Comparison of ENCODE assay signal across 35 cellular contexts in the genomic region with DNA sequence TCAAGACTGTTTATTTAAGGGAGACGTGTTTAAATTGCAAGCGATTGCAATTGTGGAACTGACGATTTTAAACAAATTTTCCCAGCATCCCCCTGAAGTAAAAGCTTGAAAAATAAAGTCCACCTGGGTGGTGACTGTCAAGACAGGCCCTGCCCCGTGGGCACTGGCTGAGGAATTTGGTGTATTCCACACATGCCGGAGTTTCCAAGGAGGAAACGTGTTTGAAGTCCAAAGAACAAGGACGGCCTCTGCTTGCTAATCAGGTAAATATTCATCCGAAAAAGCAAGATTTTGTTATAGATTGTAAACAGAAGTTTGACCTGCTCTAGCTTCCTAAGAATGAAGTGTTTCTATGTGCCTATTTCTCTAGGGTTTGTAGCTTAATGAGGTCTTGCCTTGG.
DNase-seq lines count a peak whose midpoint lies in the region; ATAC-seq, FAIRE-seq and TF ChIP-seq lines count a peak whose summit lies in the region.
"Had no signal": no experiment of that assay in that cellular context is flagged by ENCODE, and none has a peak within 500 bp of the region (broad histone marks: within the 10 kb centered on the region; RNA-seq: fewer than 3 reads in every experiment).

No MANE protein-coding gene starts in this region.

- no peak overlapping the region for H4K12ac ChIP-seq in trophoblast cell (ENCODE audit: low read depth, low read length)

- no peak overlapping the region for H3K18ac ChIP-seq in trophoblast cell (ENCODE audit: low read length)

- POLR2A ChIA-PET in HepG2 (lab: Yijun Ruan, JAX) = no interaction called here
- POLR2A ChIA-PET in K562 (lab: Yijun Ruan, JAX) = no interaction called here

- no peak overlapping the region for H4K91ac ChIP-seq in trophoblast cell (ENCODE audit: low read depth, low read length)

- no peak overlapping the region for H3K4me3 ChIP-seq in HepG2 (replicated peaks in 1 of 3; ENCODE audit: insufficient read depth in 1 of 3, low read depth in 2 of 3, low read length in 3 of 3)
- no peak overlapping the region for H3K4me3 ChIP-seq in right lobe of liver
- no peak overlapping the region for H3K4me3 ChIP-seq in K562
- H3K4me3 ChIP-seq in trophoblast cell (ENCODE audit: low read depth, low read length) = no peak overlapping the region
- H3K4me3 ChIP-seq: A549; BLaER1; BLaER1 treated with 17β-estradiol and CSF1 and Interleukin-3, amounts not matched to agents 10 nM and 100 nM had no signal

- H3K27me3 ChIP-seq in HepG2 (ENCODE audit: control insufficient read depth in 1 of 2, insufficient read depth in 2 of 2, low read length in 2 of 2) (peaks cover 0 to 20% of the 10 kb centered on the region in 2 experiments; a peak in 2 of 5 replicates), right lobe of liver (no peaks in the 10 kb centered on the region), K562 (ENCODE audit: control insufficient read depth in 2 of 2, insufficient read depth in 2 of 2, low read length in 2 of 2) (peaks cover 23 to 35% of the 10 kb centered on the region in 2 experiments), trophoblast cell (ENCODE audit: insufficient read depth, low read length) (no peaks in the 10 kb centered on the region)
- H3K27me3 ChIP-seq: BE2C; BLaER1; BLaER1 treated with 17β-estradiol and CSF1 and Interleukin-3, amounts not matched to agents 10 nM and 100 nM had no signal

- TF ChIP-seq RAD21 in HepG2 (CRISPR knock-in tag; IDR thresholded peaks at IDR 0.05) = no peak
- TF ChIP-seq RAD21 in K562 (CRISPR knock-in tag; conservative IDR thresholded peaks at IDR 0.05 in 1 of 2, IDR thresholded peaks at IDR 0.05 in 1 of 2) = no peak

- no peaks in the 10 kb centered on the region for H3K36me3 ChIP-seq in HepG2 (replicated peaks in 1 of 2; ENCODE audit: control insufficient read depth in 1 of 2, insufficient read depth in 2 of 2, low read length in 2 of 2)
- no peaks in the 10 kb centered on the region for H3K36me3 ChIP-seq in right lobe of liver
- H3K36me3 ChIP-seq in K562 (ENCODE audit: control insufficient read depth, insufficient read depth, low read length) = no peaks in the 10 kb centered on the region
- no peaks in the 10 kb centered on the region for H3K36me3 ChIP-seq in trophoblast cell (ENCODE audit: control insufficient read depth in 1 of 2, insufficient read depth in 2 of 2, low read length in 2 of 2)
- H3K36me3 ChIP-seq: BE2C; BLaER1; BLaER1 treated with 17β-estradiol and CSF1 and Interleukin-3, amounts not matched to agents 10 nM and 100 nM had no signal

- TF ChIP-seq EP300 in HepG2 (IDR thresholded peaks at IDR 0.05; ENCODE audit: low read depth in 2 of 2, low read length in 2 of 2) (no peak), HepG2 (CRISPR knock-in tag; IDR thresholded peaks at IDR 0.05; ENCODE audit: borderline replicate concordance) (no peak), K562 (IDR thresholded peaks at IDR 0.05; ENCODE audit: low read length) (no peak)

- WGBS in HepG2 (ENCODE audit: low lambda C conversion rate) = 10% methylated on average over 8 of the region's 8 CpGs
- WGBS in right lobe of liver (ENCODE audit: insufficient coverage, low coverage, low lambda C conversion rate, missing lambda C conversion rate) = 51% methylated on average over 8 of the region's 8 CpGs
- 6% methylated on average over 8 of the region's 8 CpGs for WGBS in K562 (ENCODE audit: insufficient coverage, low coverage, missing lambda C conversion rate)
- WGBS in trophoblast cell (ENCODE audit: extremely low coverage, insufficient coverage, insufficient read length) = 100% methylated on average over 2 of the region's 8 CpGs

- peaks cover 9% of the 10 kb centered on the region for H3K4me1 ChIP-seq in HepG2 (ENCODE audit: insufficient read depth, low read length)
- no peaks in the 10 kb centered on the region for H3K4me1 ChIP-seq in right lobe of liver
- H3K4me1 ChIP-seq in K562 (replicated peaks in 1 of 2; ENCODE audit: control insufficient read depth in 2 of 2, insufficient read depth in 2 of 2, low read length in 2 of 2) = no peaks in the 10 kb centered on the region
- peaks cover 0 to 2% of the 10 kb centered on the region in 2 experiments for H3K4me1 ChIP-seq in trophoblast cell (ENCODE audit: control insufficient read depth in 1 of 2, insufficient read depth in 2 of 2, low read length in 2 of 2)
- H3K4me1 ChIP-seq: A549; BE2C; BLaER1; BLaER1 treated with 17β-estradiol and CSF1 and Interleukin-3, amounts not matched to agents 10 nM and 100 nM had no signal

- H3K23ac ChIP-seq in trophoblast cell (ENCODE audit: low read length) = no peak overlapping the region

- H3K14ac ChIP-seq in trophoblast cell (ENCODE audit: low read length) = no peak overlapping the region

- H3K9ac ChIP-seq in HepG2 (ENCODE audit: insufficient read depth, low read depth, low read length) = no peak overlapping the region
- no peak overlapping the region for H3K9ac ChIP-seq in K562 (ENCODE audit: insufficient read depth in 1 of 2, low read depth in 2 of 2, low read length in 2 of 2)
- no peak overlapping the region for H3K9ac ChIP-seq in trophoblast cell (ENCODE audit: low read length)
- H3K9ac ChIP-seq: BLaER1; BLaER1 treated with 17β-estradiol and CSF1 and Interleukin-3, amounts not matched to agents 10 nM and 100 nM had no signal

- no peak overlapping the region for H3K4ac ChIP-seq in trophoblast cell (ENCODE audit: low read depth, low read length)

- H2BK5ac ChIP-seq in trophoblast cell (ENCODE audit: low read depth, low read length, poor library complexity) = no peak overlapping the region

- BruUV-seq in HepG2 (replicated peaks; lab: Mats Ljungman, UMichigan) (no TSS peak), K562 (replicated peaks; lab: Mats Ljungman, UMichigan) (no TSS peak)

- no peaks in the 10 kb centered on the region for H3K9me1 ChIP-seq in K562 (ENCODE audit: control insufficient read depth, insufficient read depth, low read length)

- H3K9me3 ChIP-seq in HepG2 (ENCODE audit: low read length) (no peaks in the 10 kb centered on the region), right lobe of liver (no peaks in the 10 kb centered on the region), K562 (replicated peaks; ENCODE audit: control insufficient read depth, insufficient read depth, low read depth, low read length) (no peaks in the 10 kb centered on the region), trophoblast cell (ENCODE audit: insufficient read depth, low read depth, low read length) (no peaks in the 10 kb centered on the region)
- H3K9me3 ChIP-seq: A549, BE2C, Caco-2 had no signal

- H3K27ac ChIP-seq in HepG2 (ENCODE audit: extremely low read length, insufficient read depth, low read length) (no peak overlapping the region), right lobe of liver (no peak overlapping the region), K562 (ENCODE audit: extremely low read depth, low read depth, low read length) (no peak overlapping the region), trophoblast cell (ENCODE audit: low read depth, low read length) (no peak overlapping the region)
- H3K27ac ChIP-seq: 22Rv1; A549; BLaER1; BLaER1 treated with 17β-estradiol and CSF1 and Interleukin-3, amounts not matched to agents 10 nM and 100 nM; C4-2B had no signal

- no peak overlapping the region for H4K8ac ChIP-seq in trophoblast cell (ENCODE audit: low read depth, low read length)

- H2BK120ac ChIP-seq in trophoblast cell (ENCODE audit: insufficient read depth, low read length, poor library complexity) = no peak overlapping the region

- 0 out of 2 replicates have a peak overlapping the region, but pooled peaks have one; percentile 5 for H3K4me2 ChIP-seq in HepG2 (ENCODE audit: low read depth, low read length)
- peak overlapping the region; percentile 24; the same call in 1 of the 2 replicates for H3K4me2 ChIP-seq in K562 (ENCODE audit: insufficient read depth, low read length)
- H3K4me2 ChIP-seq in trophoblast cell (ENCODE audit: low read length) = no peak overlapping the region
- H3K4me2 ChIP-seq: A549; BLaER1; BLaER1 treated with 17β-estradiol and CSF1 and Interleukin-3, amounts not matched to agents 10 nM and 100 nM had no signal

- peaks cover 2% of the 10 kb centered on the region for H3K79me1 ChIP-seq in trophoblast cell (ENCODE audit: low read length)

- no peak overlapping the region for H2BK12ac ChIP-seq in trophoblast cell (ENCODE audit: low read length)

- H3K79me2 ChIP-seq in HepG2 (ENCODE audit: insufficient read depth, low read length) (no peaks in the 10 kb centered on the region), K562 (ENCODE audit: control insufficient read depth, insufficient read depth, low read length) (no peaks in the 10 kb centered on the region), trophoblast cell (ENCODE audit: control insufficient read depth, insufficient read depth, low read length, poor library complexity) (no peaks in the 10 kb centered on the region)

- H4K20me1 ChIP-seq in HepG2 (ENCODE audit: insufficient read depth, low read length) (no peaks in the 10 kb centered on the region), K562 (replicated peaks; ENCODE audit: control insufficient read depth, insufficient read depth, low read length) (no peaks in the 10 kb centered on the region)
- H4K20me1 ChIP-seq: BLaER1; BLaER1 treated with 17β-estradiol and CSF1 and Interleukin-3, amounts not matched to agents 10 nM and 100 nM had no signal

- no peak overlapping the region for H2AFZ ChIP-seq in HepG2 (ENCODE audit: low read length)
- no peak overlapping the region for H2AFZ ChIP-seq in K562 (ENCODE audit: low read depth, low read length)
- no peak overlapping the region for H2AFZ ChIP-seq in trophoblast cell (ENCODE audit: insufficient read depth, low read length, poor library complexity)

- H2AK5ac ChIP-seq in trophoblast cell (ENCODE audit: low read length) = no peak overlapping the region

- intact Hi-C loops in HepG2 (cut with micrococcal nuclease; ENCODE audit: unreplicated experiment) = no loop called here
- intact Hi-C loops in right lobe of liver (cut with DNase I) = no loop called here
- intact Hi-C loops in K562 (cut with micrococcal nuclease) = no loop called here

- CTCF ChIA-PET in HepG2 (lab: Yijun Ruan, JAX; ENCODE audit: low intra/inter-chr PET ratio, low total read pairs) = no interaction called here
- CTCF ChIA-PET in K562 (lab: Yijun Ruan, JAX; ENCODE audit: low intra/inter-chr PET ratio) = no interaction called here

- ATAC-seq in HepG2 = peak; percentile 58
- ATAC-seq in right lobe of liver = no peak
- ATAC-seq in K562 = no peak; the same call in 2 of the 3 replicates
- ATAC-seq: A549; CD8-positive, alpha-beta T cell had no signal

- TF ChIP-seq CTCF in HepG2 (CRISPR knock-in tag; IDR thresholded peaks at IDR 0.05) = no peak
- TF ChIP-seq CTCF in right lobe of liver (IDR thresholded peaks at IDR 0.05) = no peak
- no peak for TF ChIP-seq CTCF in K562 (IDR thresholded peaks at IDR 0.05 in 2 of 3, conservative IDR thresholded peaks at IDR 0.05 in 1 of 3; ENCODE audit: insufficient read depth in 2 of 3, low read depth in 1 of 3, low read length in 3 of 3)

- no peak for DNase-seq in HepG2 (ENCODE audit: low spot score)
- no peak for DNase-seq in right lobe of liver
- no peak for DNase-seq in K562 (ENCODE audit: extremely low read depth in 1 of 4, low spot score in 3 of 4)
- DNase-seq in kidney tubule cell (ENCODE audit: low spot score) = peak; percentile 27
- DNase-seq in trophoblast cell = peak; percentile 49 to 75
- DNase-seq in RPMI8226 = no peak
- DNase-seq in frontal cortex (ENCODE audit: low spot score in 2 of 2) = no peak
- no peak for DNase-seq in DMS153 treated with DMSO at 0.1 percent for 48 hours (lab: John Stamatoyannopoulos, UW; ENCODE audit: unreplicated experiment)
- DNase-seq: 8988T; ACHN; AML-193; BE2C; C1 segment of cervical spinal cord; Calu3; CD4-positive, alpha-beta memory T cell; CD4-positive, alpha-beta T cell; CD4-positive, CD25-positive, alpha-beta regulatory T cell; CD8-positive, alpha-beta memory T cell; CD8-positive, alpha-beta T cell; COR-L47; DMS 273 treated with DMSO at 0.1 percent for 48 hours; DMS153; DMS53; DMS79; DMS79 treated with DMSO at 0.1 percent for 48 hours; DND-41; EL had no signal

- FAIRE-seq in HepG2 (lab: Jason Lieb, UNC) (no peak), K562 (lab: Jason Lieb, UNC) (no peak), frontal cortex (lab: Jason Lieb, UNC) (no peak)
- FAIRE-seq: A204.1, A549, D721Med had no signal

- TF ChIP-seq POLR2A in HepG2 (IDR thresholded peaks at IDR 0.05; ENCODE audit: insufficient read depth in 1 of 2, low read depth in 2 of 2, low read length in 2 of 2) = no peak
- no peak for TF ChIP-seq POLR2A in right lobe of liver (IDR thresholded peaks at IDR 0.05)
- TF ChIP-seq POLR2A in K562 (conservative IDR thresholded peaks at IDR 0.05) = no peak

- in situ Hi-C loops in HepG2 (cut with HindIII; ENCODE audit: extremely low pct_ligation_motif_present, low pct_unique_long_range_greater_than_20kb) (no loop called here), K562 (cut with MboI) (no loop called here)

Comparison
In these comparisons a context has a peak if more than half of its experiments do, and no peak if none do; other contexts are left out.
1. DNase-seq: peak in kidney tubule cell (single experiment) and trophoblast cell (2 of 2); none in HepG2 (single experiment), right lobe of liver (0 of 3), K562 (0 of 4), RPMI8226 (single experiment), frontal cortex (0 of 2) and DMS153 treated with DMSO at 0.1 percent for 48 hours (single experiment).